In genomic region chr15:48966595-48967301, GRCh38 we compare ENCODE assay signal across 8 cellular contexts. TPM values are rescaled to one million over a fixed set of nuclear protein-coding genes. Genes with fewer than 3 reads are reported as not detected.
A peak's percentile ranks its signal among the peaks of the same experiment; 100 is the strongest.
DNase-seq lines count a peak whose midpoint lies in the region; ATAC-seq and FAIRE-seq lines count a peak whose summit lies in the region.

No MANE protein-coding gene starts in this region.

- CTCF ChIA-PET in activated CD4-positive, alpha-beta T cell treated with anti-CD3 and anti-CD28 coated beads for 36 hours (lab: Charles Lee), result interaction anchor here (0.6 to 5.9 kb wide), 7 partner anchors 9 to 268 kb away, joined by 3 to 72 read pairs (median 4); partner anchors contain the start of gene EID1

- peak; percentile 92 for ATAC-seq in activated CD4-positive, alpha-beta T cell treated with anti-CD3 and anti-CD28 coated beads for 36 hours
- ATAC-seq in HG02885 (IDR thresholded peaks at IDR 0.05; ENCODE audit: poor library complexity, unreplicated experiment), result peak; percentile 86

- intact Hi-C loops in activated CD4-positive, alpha-beta T cell treated with anti-CD3 and anti-CD28 coated beads for 36 hours (cut with DNase I, micrococcal nuclease), result loop anchor here (1.0 to 5.0 kb wide), 7 partner anchors 37 to 188 kb away; partner anchors contain the start of genes EID1 (in 2 of the 2), CEP152 (in 1 of the 2) and COPS2 (in 1 of the 2)

- H3K36me3 Mint-ChIP-seq in activated CD4-positive, alpha-beta T cell treated with anti-CD3 and anti-CD28 coated beads for 36 hours (ENCODE audit: low read depth), result peaks cover 2% of the 10 kb centered on the region

- no peaks in the 10 kb centered on the region for H3K9me3 Mint-ChIP-seq in activated CD4-positive, alpha-beta T cell treated with anti-CD3 and anti-CD28 coated beads for 36 hours (ENCODE audit: low read depth)

- no peak overlapping the region for H3K4me3 Mint-ChIP-seq in activated CD4-positive, alpha-beta T cell treated with anti-CD3 and anti-CD28 coated beads for 36 hours

- FAIRE-seq in RCC 7860 (lab: Jason Lieb, UNC), result peak; percentile 81

- peaks cover 34% of the 10 kb centered on the region for H3K4me1 Mint-ChIP-seq in activated CD4-positive, alpha-beta T cell treated with anti-CD3 and anti-CD28 coated beads for 36 hours

- peak; percentile 59 for DNase-seq in activated CD4-positive, alpha-beta T cell treated with anti-CD3 and anti-CD28 coated beads for 36 hours
- DNase-seq in activated CD4-positive, alpha-beta T cell treated with anti-CD3 and anti-CD28 coated beads for 1 hour, result no peak
- DNase-seq in RCC 7860 (ENCODE audit: low spot score) (peak; percentile 64), hepatic stellate cell (ENCODE audit: low spot score) (peak; percentile 39), mesenteric fat pad (ENCODE audit: low spot score) (no peak)
- no peak for DNase-seq in activated effector memory CD4-positive, alpha-beta T cell treated with anti-CD3 and anti-CD28 coated beads, Interleukin-2, amount 50 U/mL, for 16 hours
- DNase-seq in activated effector memory CD4-positive, alpha-beta T cell treated with Interleukin-2 at 50 U/mL for 16 hours, result no peak

- POLR2A ChIA-PET in activated CD4-positive, alpha-beta T cell treated with anti-CD3 and anti-CD28 coated beads for 36 hours (lab: Charles Lee), result interaction anchor here (0.6 to 1.4 kb wide), 2 partner anchors 9 to 284 kb away, joined by 4 read pairs; no protein-coding TSS in a partner anchor

- peaks cover 44% of the 10 kb centered on the region for H3K27me3 Mint-ChIP-seq in activated CD4-positive, alpha-beta T cell treated with anti-CD3 and anti-CD28 coated beads for 36 hours

- peak overlapping the region; percentile 85 for H3K27ac Mint-ChIP-seq in activated CD4-positive, alpha-beta T cell treated with anti-CD3 and anti-CD28 coated beads for 36 hours

RNA-seq across cellular contexts. Expression of gene SHC4, which starts 3.0 kb away (rescaled TPM):
- 1 to 10 TPM; 1.4 TPM for total RNA-seq in activated CD4-positive, alpha-beta T cell treated with anti-CD3 and anti-CD28 coated beads for 36 hours
- not detected for total RNA-seq in mesenteric fat pad

Comparison
In these comparisons a context has a peak if more than half of its experiments do, and no peak if none do; other contexts are left out.
1. DNase-seq: peak in activated CD4-positive, alpha-beta T cell treated with anti-CD3 and anti-CD28 coated beads for 36 hours (single experiment), RCC 7860 (single experiment) and hepatic stellate cell (single experiment); none in activated CD4-positive, alpha-beta T cell treated with anti-CD3 and anti-CD28 coated beads for 1 hour (single experiment), activated effector memory CD4-positive, alpha-beta T cell treated with anti-CD3 and anti-CD28 coated beads, Interleukin-2, amount 50 U/mL, for 16 hours (single experiment), activated effector memory CD4-positive, alpha-beta T cell treated with Interleukin-2 at 50 U/mL for 16 hours (single experiment) and mesenteric fat pad (single experiment).